Comparison of ENCODE assay signal across 12 cellular contexts in the genomic region with DNA sequence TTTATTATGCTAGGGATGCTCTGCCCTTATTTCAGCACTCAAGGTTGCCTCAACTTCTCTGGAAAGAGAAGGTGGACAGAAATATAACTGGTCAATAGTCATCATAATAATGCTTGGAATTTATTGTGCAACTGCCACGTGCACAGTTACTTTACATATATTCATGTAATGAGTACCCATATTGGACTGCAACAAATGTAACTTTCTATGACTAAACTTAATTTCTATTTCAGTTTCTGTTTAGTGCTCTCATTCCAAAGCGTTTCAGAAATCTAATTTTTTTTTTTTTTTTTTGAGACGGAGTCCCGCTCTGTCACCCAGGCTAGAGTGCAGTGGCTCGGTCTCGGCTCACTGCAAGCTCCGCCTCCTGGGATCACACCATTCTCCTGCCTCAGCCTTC. TPM values are rescaled to one million over a fixed set of nuclear protein-coding genes. Genes with fewer than 3 reads are reported as not detected.
DNase-seq lines count a peak whose midpoint lies in the region; ATAC-seq lines count a peak whose summit lies in the region.
"Had no signal": no experiment of that assay in that cellular context is flagged by ENCODE, and none has a peak within 500 bp of the region (broad histone marks: within the 10 kb centered on the region; RNA-seq: fewer than 3 reads in every experiment).

No MANE protein-coding gene starts in this region.

- H3K27me3 Mint-ChIP-seq in activated T-cell treated with anti-CD3 and anti-CD28 coated beads, Interleukin-2, amount 50 U/mL, for 72 hours (ENCODE audit: low read depth), result peaks cover 13% of the 10 kb centered on the region
- no peaks in the 10 kb centered on the region for H3K27me3 Mint-ChIP-seq in activated T-cell treated with anti-CD3 and anti-CD28 coated beads, Interleukin-2, amount 50 U/mL, for 24 hours

- ATAC-seq in activated T-cell treated with anti-CD3 and anti-CD28 coated beads, Interleukin-2, amount 50 U/mL, for 72 hours (replicated peaks in 1 of 2), result peak; percentile 74 to 76
- peak; percentile 51 for ATAC-seq in GM21723 (IDR thresholded peaks at IDR 0.05; ENCODE audit: unreplicated experiment)
- peak; percentile 57 for ATAC-seq in HG03342 (IDR thresholded peaks at IDR 0.05; ENCODE audit: unreplicated experiment)
- peak; percentile 37 for ATAC-seq in stimulated activated naive CD8-positive, alpha-beta T cell treated with anti-CD3 and anti-CD28 coated beads, Interleukin-15, Interleukin-2, amounts not matched to agents 100 U/mL and 50 U/mL, for 24 hours
- ATAC-seq: Panc1 had no signal

- no peak overlapping the region for H3K27ac Mint-ChIP-seq in activated T-cell treated with anti-CD3 and anti-CD28 coated beads, Interleukin-2, amount 50 U/mL, for 72 hours
- H3K27ac Mint-ChIP-seq in activated T-cell treated with anti-CD3 and anti-CD28 coated beads, Interleukin-2, amount 50 U/mL, for 24 hours, result no peak overlapping the region
- H3K27ac Mint-ChIP-seq: nephron had no signal

- no peak for DNase-seq in activated T-cell treated with anti-CD3 and anti-CD28 coated beads, Interleukin-2, amount 50 U/mL, for 72 hours
- DNase-seq in activated T-cell treated with anti-CD3 and anti-CD28 coated beads, Interleukin-2, amount 50 U/mL, for 24 hours, result no peak
- DNase-seq in stimulated activated naive CD8-positive, alpha-beta T cell treated with anti-CD3 and anti-CD28 coated beads, Interleukin-15, Interleukin-2, amounts not matched to agents 100 U/mL and 50 U/mL, for 24 hours, result no peak
- DNase-seq in mucosa of gallbladder (ENCODE audit: low spot score) (no peak), dermis blood vessel endothelial cell (no peak)
- no peak for DNase-seq in stimulated activated CD4-positive, alpha-beta T cell treated with anti-CD3 and anti-CD28 coated beads, Interleukin-4, amount 100 ng/mL, for 1 hour
- DNase-seq: amniotic stem cell had no signal

- peaks cover 0 to 2% of the 10 kb centered on the region in 2 donors for H3K36me3 Mint-ChIP-seq in activated T-cell treated with anti-CD3 and anti-CD28 coated beads, Interleukin-2, amount 50 U/mL, for 72 hours (ENCODE audit: insufficient read depth in 2 of 2)
- H3K36me3 Mint-ChIP-seq in activated T-cell treated with anti-CD3 and anti-CD28 coated beads, Interleukin-2, amount 50 U/mL, for 24 hours (ENCODE audit: low read depth), result no peaks in the 10 kb centered on the region

- H3K4me3 Mint-ChIP-seq in activated T-cell treated with anti-CD3 and anti-CD28 coated beads, Interleukin-2, amount 50 U/mL, for 72 hours, result peak overlapping the region in 1 of 2 donors; percentile 17
- no peak overlapping the region for H3K4me3 Mint-ChIP-seq in activated T-cell treated with anti-CD3 and anti-CD28 coated beads, Interleukin-2, amount 50 U/mL, for 24 hours
- H3K4me3 Mint-ChIP-seq: dendritic cell treated with granulocyte-macrophage colony-stimulating factor and Interleukin-4, amounts not matched to agents 40 ng/mL and 50 ng/mL, for 4 days; nephron had no signal

- H3K4me1 Mint-ChIP-seq in activated T-cell treated with anti-CD3 and anti-CD28 coated beads, Interleukin-2, amount 50 U/mL, for 72 hours (ENCODE audit: low read depth), result peaks cover 57% of the 10 kb centered on the region
- peaks cover 34% of the 10 kb centered on the region for H3K4me1 Mint-ChIP-seq in activated T-cell treated with anti-CD3 and anti-CD28 coated beads, Interleukin-2, amount 50 U/mL, for 24 hours (ENCODE audit: low read depth)

- H3K9me3 Mint-ChIP-seq in activated T-cell treated with anti-CD3 and anti-CD28 coated beads, Interleukin-2, amount 50 U/mL, for 72 hours, result peaks cover 0 to 2% of the 10 kb centered on the region in 2 donors
- peaks cover 5% of the 10 kb centered on the region for H3K9me3 Mint-ChIP-seq in activated T-cell treated with anti-CD3 and anti-CD28 coated beads, Interleukin-2, amount 50 U/mL, for 24 hours
- H3K9me3 Mint-ChIP-seq: dendritic cell treated with granulocyte-macrophage colony-stimulating factor and Interleukin-4, amounts not matched to agents 40 ng/mL and 50 ng/mL, for 4 days; nephron had no signal

RNA-seq across cellular contexts. Expression of gene CD83, which starts 28.3 kb away (rescaled TPM):
- 10 to 100 TPM; 19.9 to 26.6 TPM for total RNA-seq in activated T-cell treated with anti-CD3 and anti-CD28 coated beads, Interleukin-2, amount 50 U/mL, for 72 hours
- total RNA-seq in mucosa of gallbladder (5.8 TPM), dermis blood vessel endothelial cell (2.9 and 5.3 TPM in 2 replicates)
